Comparison of ENCODE assay signal across 10 cellular contexts in genomic region chr5:126884269-126884819, GRCh38.
DNase-seq lines count a peak whose midpoint lies in the region; ATAC-seq and TF ChIP-seq lines count a peak whose summit lies in the region.
"Had no signal": no experiment of that assay in that cellular context is flagged by ENCODE, and none has a peak within 500 bp of the region (broad histone marks: within the 10 kb centered on the region; RNA-seq: fewer than 3 reads in every experiment).

No MANE protein-coding gene starts in this region.

- peaks cover 42 to 49% of the 10 kb centered on the region in 2 donors for H3K36me3 Mint-ChIP-seq in stimulated activated naive B cell treated with anti-CD40 and anti-IgM and Interleukin-4, amounts not matched to agents 10 μg/mL and 1 μg/mL and 100 μg/mL, for 72 hours

- H3K4me1 Mint-ChIP-seq in stimulated activated naive B cell treated with anti-CD40 and anti-IgM and Interleukin-4, amounts not matched to agents 10 μg/mL and 1 μg/mL and 100 μg/mL, for 72 hours = peaks cover 14 to 24% of the 10 kb centered on the region in 2 donors

- POLR2A ChIA-PET in GM10248 (lab: Yijun Ruan, JAX) = no interaction called here

- no peak overlapping the region for H3K27ac Mint-ChIP-seq in stimulated activated naive B cell treated with anti-CD40 and anti-IgM and Interleukin-4, amounts not matched to agents 10 μg/mL and 1 μg/mL and 100 μg/mL, for 72 hours

- peak; percentile 62 for DNase-seq in GM03348 (ENCODE audit: low spot score)
- DNase-seq in RPMI7951 (ENCODE audit: low read depth) = peak; percentile 91
- DNase-seq in erythroblast (lab: John Stamatoyannopoulos, UW) = peak; percentile 96 to 98
- DNase-seq in pulmonary artery endothelial cell (ENCODE audit: low read depth, low spot score) = peak; percentile 68
- DNase-seq in GM10248 (ENCODE audit: extremely low spot score) = no peak
- no peak for DNase-seq in stimulated activated naive B cell treated with anti-CD40 and anti-IgM and Interleukin-4, amounts not matched to agents 10 μg/mL and 1 μg/mL and 100 μg/mL, for 72 hours
- DNase-seq in activated CD4-positive, alpha-beta T cell treated with anti-CD3 and anti-CD28 coated beads, Interleukin-2, amount 50 U/mL, for 1 hour = no peak
- no peak for DNase-seq in nucleus accumbens (lab: John Stamatoyannopoulos, UW)
- DNase-seq: NCI-H524 treated with DMSO at 0.1 percent for 48 hours, T-helper 9 cell had no signal

- no peak for ATAC-seq in stimulated activated naive B cell treated with anti-CD40 and anti-IgM and Interleukin-4, amounts not matched to agents 10 μg/mL and 1 μg/mL and 100 μg/mL, for 72 hours (replicated peaks)

- TF ChIP-seq POLR2A in erythroblast (IDR thresholded peaks at IDR 0.05; ENCODE audit: low read length) = peak; percentile 44

- CTCF ChIA-PET in GM10248 (lab: Yijun Ruan, JAX) = interaction anchor here (1.0 to 1.3 kb wide), 2 partner anchors 14 to 31 kb away, joined by 3 read pairs; no protein-coding TSS in a partner anchor

- no peaks in the 10 kb centered on the region for H3K9me3 Mint-ChIP-seq in stimulated activated naive B cell treated with anti-CD40 and anti-IgM and Interleukin-4, amounts not matched to agents 10 μg/mL and 1 μg/mL and 100 μg/mL, for 72 hours

- no peak overlapping the region for H3K4me3 Mint-ChIP-seq in stimulated activated naive B cell treated with anti-CD40 and anti-IgM and Interleukin-4, amounts not matched to agents 10 μg/mL and 1 μg/mL and 100 μg/mL, for 72 hours

- H3K27me3 Mint-ChIP-seq in stimulated activated naive B cell treated with anti-CD40 and anti-IgM and Interleukin-4, amounts not matched to agents 10 μg/mL and 1 μg/mL and 100 μg/mL, for 72 hours = no peaks in the 10 kb centered on the region

- no peak for TF ChIP-seq CTCF in GM10248 (IDR thresholded peaks at IDR 0.05; ENCODE audit: control extremely low read depth, extremely low read depth, low read depth, missing control alignments)

Comparison
In these comparisons a context has a peak if more than half of its experiments do, and no peak if none do; other contexts are left out.
1. DNase-seq: peak in GM03348 (single experiment), RPMI7951 (single experiment), erythroblast (2 of 2) and pulmonary artery endothelial cell (single experiment); none in GM10248 (single experiment), stimulated activated naive B cell treated with anti-CD40 and anti-IgM and Interleukin-4, amounts not matched to agents 10 μg/mL and 1 μg/mL and 100 μg/mL, for 72 hours (single experiment), activated CD4-positive, alpha-beta T cell treated with anti-CD3 and anti-CD28 coated beads, Interleukin-2, amount 50 U/mL, for 1 hour (single experiment) and nucleus accumbens (0 of 56).